In genomic region chr17:20127660-20128413, GRCh38 we compare ENCODE assay signal across 20 cellular contexts.
DNase-seq lines count a peak whose midpoint lies in the region; ATAC-seq, FAIRE-seq and TF ChIP-seq lines count a peak whose summit lies in the region.
"Had no signal": no experiment of that assay in that cellular context is flagged by ENCODE, and none has a peak within 500 bp of the region (broad histone marks: within the 10 kb centered on the region; RNA-seq: fewer than 3 reads in every experiment).

No MANE protein-coding gene starts in this region.

- TF ChIP-seq POLR2A in H54 (IDR thresholded peaks at IDR 0.05; ENCODE audit: low read depth, low read length) (no peak), stomach (IDR thresholded peaks at IDR 0.05) (no peak)

- H3K27ac ChIP-seq in AG04450 (ENCODE audit: low read depth, low read length): peak overlapping the region; percentile 86
- H3K27ac ChIP-seq in stomach: no peak overlapping the region
- H3K27ac ChIP-seq: BLaER1, foreskin keratinocyte had no signal

- H3K4me3 Mint-ChIP-seq in endothelial cell (ENCODE audit: unreplicated experiment): no peak overlapping the region
- H3K4me3 Mint-ChIP-seq: stimulated activated naive CD8-positive, alpha-beta T cell treated with anti-CD3 and anti-CD28 coated beads, Interleukin-15, Interleukin-2, amounts not matched to agents 100 ng/mL and 50 ng/mL, for 24 hours; T-helper 1 cell treated with Interleukin-12 subunit alpha and Interleukin-12 subunit beta and Interleukin-4 antibody, amounts not matched to agents 30 μg/mL and 1 μg/mL, for 36 hours had no signal

- no peaks in the 10 kb centered on the region for H3K4me1 ChIP-seq in stomach
- H3K4me1 ChIP-seq: BLaER1, foreskin keratinocyte had no signal

- intact Hi-C loops in stomach (cut with DNase I; ENCODE audit: low total_unique reads): no loop called here

- no peak for ATAC-seq in HG02840 (IDR thresholded peaks at IDR 0.05; ENCODE audit: low FRiP score, unreplicated experiment)
- ATAC-seq: foreskin keratinocyte had no signal

- CTCF ChIA-PET in AG04450 (lab: Charles Lee): interaction anchor here (1.1 to 1.3 kb wide), 3 partner anchors 11 to 193 kb away, joined by 3 to 8 read pairs (median 5); no protein-coding TSS in a partner anchor

- POLR2A ChIA-PET in AG04450 (lab: Yijun Ruan, JAX): interaction anchor here (0.6 to 2.3 kb wide), 7 partner anchors 10 to 195 kb away, joined by 3 to 11 read pairs (median 3); no protein-coding TSS in a partner anchor

- 56 to 74% (median 63%) methylated on average over 2 of the region's 2 CpGs for WGBS in stomach, 5 donors

- H3K27ac Mint-ChIP-seq in endothelial cell (ENCODE audit: unreplicated experiment): no peak overlapping the region
- H3K27ac Mint-ChIP-seq: stimulated activated naive CD8-positive, alpha-beta T cell treated with anti-CD3 and anti-CD28 coated beads, Interleukin-15, Interleukin-2, amounts not matched to agents 100 ng/mL and 50 ng/mL, for 24 hours; T-helper 1 cell treated with Interleukin-12 subunit alpha and Interleukin-12 subunit beta and Interleukin-4 antibody, amounts not matched to agents 30 μg/mL and 1 μg/mL, for 36 hours had no signal

- no peaks in the 10 kb centered on the region for H3K36me3 Mint-ChIP-seq in endothelial cell (ENCODE audit: low read depth, unreplicated experiment)

- no peak overlapping the region for H3K4me3 ChIP-seq in AG04450 (ENCODE audit: low read depth, low read length)
- no peak overlapping the region for H3K4me3 ChIP-seq in bronchial epithelial cell (ENCODE audit: low read depth, low read length)
- no peak overlapping the region for H3K4me3 ChIP-seq in kidney epithelial cell (ENCODE audit: low read depth, low read length)
- no peak overlapping the region for H3K4me3 ChIP-seq in stomach
- H3K4me3 ChIP-seq: adrenal gland, BLaER1 had no signal

- peaks cover 15% of the 10 kb centered on the region for H3K4me1 Mint-ChIP-seq in endothelial cell (ENCODE audit: unreplicated experiment)

- no peaks in the 10 kb centered on the region for H3K36me3 ChIP-seq in bronchial epithelial cell (ENCODE audit: control insufficient read depth, insufficient read depth, low read length)
- no peaks in the 10 kb centered on the region for H3K36me3 ChIP-seq in kidney epithelial cell (ENCODE audit: control insufficient read depth, insufficient read depth, low read length)
- H3K36me3 ChIP-seq in stomach: no peaks in the 10 kb centered on the region
- H3K36me3 ChIP-seq: adrenal gland had no signal

- TF ChIP-seq CTCF in AG04450 (IDR thresholded peaks at IDR 0.05; ENCODE audit: low read depth, low read length) (no peak), bronchial epithelial cell (IDR thresholded peaks at IDR 0.05; ENCODE audit: insufficient read depth, low read length, severe bottlenecking) (no peak), kidney epithelial cell (IDR thresholded peaks at IDR 0.05; ENCODE audit: insufficient read depth, low read length, poor library complexity, severe bottlenecking) (no peak), stomach (IDR thresholded peaks at IDR 0.05) (no peak), endothelial cell (IDR thresholded peaks at IDR 0.05; ENCODE audit: unreplicated experiment) (no peak)

- H3K9me3 Mint-ChIP-seq in endothelial cell (ENCODE audit: unreplicated experiment): no peaks in the 10 kb centered on the region
- H3K9me3 Mint-ChIP-seq: stimulated activated naive CD8-positive, alpha-beta T cell treated with anti-CD3 and anti-CD28 coated beads, Interleukin-15, Interleukin-2, amounts not matched to agents 100 ng/mL and 50 ng/mL, for 24 hours; T-helper 1 cell treated with Interleukin-12 subunit alpha and Interleukin-12 subunit beta and Interleukin-4 antibody, amounts not matched to agents 30 μg/mL and 1 μg/mL, for 36 hours had no signal

- H3K9me3 ChIP-seq in AG04450 (ENCODE audit: control insufficient read depth, insufficient read depth, low read length): peaks cover 3% of the 10 kb centered on the region; the same call in 1 of the 2 replicates
- H3K9me3 ChIP-seq in stomach: peaks cover 0 to 8% (median 2%) of the 10 kb centered on the region in 4 donors
- H3K9me3 ChIP-seq: adrenal gland had no signal

- peak; percentile 92 for DNase-seq in AG04450 (ENCODE audit: low read depth, low spot score)
- no peak for DNase-seq in H54 (ENCODE audit: insufficient read length, low spot score)
- peak; percentile 62 for DNase-seq in bronchial epithelial cell (ENCODE audit: low read depth)
- DNase-seq in kidney epithelial cell (ENCODE audit: low read depth): peak; percentile 4
- no peak for DNase-seq in SW480 (ENCODE audit: low spot score)
- DNase-seq in stomach: no peak
- no peak for DNase-seq in endothelial cell (ENCODE audit: low spot score)
- DNase-seq: activated CD4-positive, alpha-beta T cell treated with anti-CD3 and anti-CD28 coated beads for 48 hours; DMS79 treated with DMSO at 0.1 percent for 48 hours; foreskin keratinocyte; midbrain; NCI-H2029; NCI-H69; occipital lobe had no signal

- FAIRE-seq in H54 (lab: Jason Lieb, UNC) (peak; percentile 53), bronchial epithelial cell (lab: Jason Lieb, UNC) (no peak)
- FAIRE-seq: GM12891 had no signal

- TF ChIP-seq EP300 in stomach (IDR thresholded peaks at IDR 0.05): no peak

- H3K27me3 Mint-ChIP-seq in endothelial cell (ENCODE audit: unreplicated experiment): no peaks in the 10 kb centered on the region
- H3K27me3 Mint-ChIP-seq: stimulated activated naive CD8-positive, alpha-beta T cell treated with anti-CD3 and anti-CD28 coated beads, Interleukin-15, Interleukin-2, amounts not matched to agents 100 ng/mL and 50 ng/mL, for 24 hours had no signal

- no peaks in the 10 kb centered on the region for H3K27me3 ChIP-seq in AG04450 (ENCODE audit: control insufficient read depth, insufficient read depth, low read length)
- H3K27me3 ChIP-seq in bronchial epithelial cell (ENCODE audit: control insufficient read depth, insufficient read depth, low read length): peaks cover 1% of the 10 kb centered on the region
- H3K27me3 ChIP-seq in kidney epithelial cell (ENCODE audit: control insufficient read depth, insufficient read depth, low read length): peaks cover 5% of the 10 kb centered on the region
- H3K27me3 ChIP-seq in stomach: no peaks in the 10 kb centered on the region
- H3K27me3 ChIP-seq: adrenal gland, BLaER1 had no signal

Comparison
In these comparisons a context has a peak if more than half of its experiments do, and no peak if none do; other contexts are left out.
1. DNase-seq: peak in AG04450 (single experiment), bronchial epithelial cell (single experiment) and kidney epithelial cell (single experiment); none in H54 (single experiment), SW480 (single experiment), stomach (single experiment) and endothelial cell (single experiment).